In genomic region chr3:152328841-152329240, GRCh38 we compare ENCODE assay signal across 3 cellular contexts.
A peak's percentile ranks its signal among the peaks of the same experiment; 100 is the strongest.
TF ChIP-seq lines count a peak whose summit lies in the region.

No MANE protein-coding gene starts in this region.

TF ChIP-seq in A549, 52 proteins besides CTCF, POLR2A, EP300 and RAD21 (continued from another document):
- peak; percentile 56; the same call in 1 of the 3 replicates for TF ChIP-seq BCL3 (IDR thresholded peaks at IDR 0.05)
- TF ChIP-seq HDAC2 (IDR thresholded peaks at IDR 0.05), result no peak
- peak; percentile 66 for TF ChIP-seq FOSL2 (IDR thresholded peaks at IDR 0.05)
- TF ChIP-seq FOSL2 (CRISPR knock-in tag; IDR thresholded peaks at IDR 0.05), result peak; percentile 95
- TF ChIP-seq SREBF2 (IDR thresholded peaks at IDR 0.05), result no peak
- TF ChIP-seq FOXS1 (CRISPR knock-in tag; IDR thresholded peaks at IDR 0.05), result peak; percentile 70; the same call in 1 of the 2 replicates
- TF ChIP-seq JUN (IDR thresholded peaks at IDR 0.05), result peak in 1 of 2 experiments; percentile 58; a peak in 1 of 5 replicates
- no peak; the same call in 2 of the 3 replicates for TF ChIP-seq SMC3 (IDR thresholded peaks at IDR 0.05)
- TF ChIP-seq EHMT2 (IDR thresholded peaks at IDR 0.05; ENCODE audit: low read depth), result no peak

TF ChIP-seq in K562, 482 proteins besides CTCF, POLR2A, EP300 and RAD21 (continued from another document and continues in another):
- no peak for TF ChIP-seq ZBTB7A (IDR thresholded peaks at IDR 0.05; ENCODE audit: borderline replicate concordance, control insufficient read depth, low read depth, low read length)
- TF ChIP-seq CEBPB (tag; IDR thresholded peaks at IDR 0.05), result 0 out of 2 replicates have a peak, but pooled peaks have one; percentile 24
- TF ChIP-seq, protein P1, sequence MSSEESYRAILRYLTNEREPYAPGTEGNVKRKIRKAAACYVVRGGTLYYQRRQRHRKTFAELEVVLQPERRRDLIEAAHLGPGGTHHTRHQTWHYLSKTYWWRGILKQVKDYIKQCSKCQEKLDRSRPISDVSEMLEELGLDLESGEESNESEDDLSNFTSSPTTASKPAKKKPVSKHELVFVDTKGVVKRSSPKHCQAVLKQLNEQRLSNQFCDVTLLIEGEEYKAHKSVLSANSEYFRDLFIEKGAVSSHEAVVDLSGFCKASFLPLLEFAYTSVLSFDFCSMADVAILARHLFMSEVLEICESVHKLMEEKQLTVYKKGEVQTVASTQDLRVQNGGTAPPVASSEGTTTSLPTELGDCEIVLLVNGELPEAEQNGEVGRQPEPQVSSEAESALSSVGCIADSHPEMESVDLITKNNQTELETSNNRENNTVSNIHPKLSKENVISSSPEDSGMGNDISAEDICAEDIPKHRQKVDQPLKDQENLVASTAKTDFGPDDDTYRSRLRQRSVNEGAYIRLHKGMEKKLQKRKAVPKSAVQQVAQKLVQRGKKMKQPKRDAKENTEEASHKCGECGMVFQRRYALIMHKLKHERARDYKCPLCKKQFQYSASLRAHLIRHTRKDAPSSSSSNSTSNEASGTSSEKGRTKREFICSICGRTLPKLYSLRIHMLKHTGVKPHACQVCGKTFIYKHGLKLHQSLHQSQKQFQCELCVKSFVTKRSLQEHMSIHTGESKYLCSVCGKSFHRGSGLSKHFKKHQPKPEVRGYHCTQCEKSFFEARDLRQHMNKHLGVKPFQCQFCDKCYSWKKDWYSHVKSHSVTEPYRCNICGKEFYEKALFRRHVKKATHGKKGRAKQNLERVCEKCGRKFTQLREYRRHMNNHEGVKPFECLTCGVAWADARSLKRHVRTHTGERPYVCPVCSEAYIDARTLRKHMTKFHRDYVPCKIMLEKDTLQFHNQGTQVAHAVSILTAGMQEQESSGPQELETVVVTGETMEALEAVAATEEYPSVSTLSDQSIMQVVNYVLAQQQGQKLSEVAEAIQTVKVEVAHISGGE (CRISPR knock-in tag; IDR thresholded peaks at IDR 0.05), result no peak
- 0 out of 2 replicates have a peak, but pooled peaks have one; percentile 4 for TF ChIP-seq RFX1 (IDR thresholded peaks at IDR 0.05)
- TF ChIP-seq, protein P2, sequence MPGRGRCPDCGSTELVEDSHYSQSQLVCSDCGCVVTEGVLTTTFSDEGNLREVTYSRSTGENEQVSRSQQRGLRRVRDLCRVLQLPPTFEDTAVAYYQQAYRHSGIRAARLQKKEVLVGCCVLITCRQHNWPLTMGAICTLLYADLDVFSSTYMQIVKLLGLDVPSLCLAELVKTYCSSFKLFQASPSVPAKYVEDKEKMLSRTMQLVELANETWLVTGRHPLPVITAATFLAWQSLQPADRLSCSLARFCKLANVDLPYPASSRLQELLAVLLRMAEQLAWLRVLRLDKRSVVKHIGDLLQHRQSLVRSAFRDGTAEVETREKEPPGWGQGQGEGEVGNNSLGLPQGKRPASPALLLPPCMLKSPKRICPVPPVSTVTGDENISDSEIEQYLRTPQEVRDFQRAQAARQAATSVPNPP (IDR thresholded peaks at IDR 0.05; ENCODE audit: borderline replicate concordance, insufficient read depth, insufficient read length), result no peak
- TF ChIP-seq FOSL1 (tag; conservative IDR thresholded peaks at IDR 0.05), result peak; percentile 81
- TF ChIP-seq CC2D1A (IDR thresholded peaks at IDR 0.05), result peak; percentile 47; the same call in 1 of the 2 replicates
- no peak for TF ChIP-seq SRF (CRISPR knock-in tag; IDR thresholded peaks at IDR 0.05)
- TF ChIP-seq MEF2D (tag; conservative IDR thresholded peaks at IDR 0.05; ENCODE audit: low read depth), result no peak
- peak; percentile 56; the same call in 1 of the 2 replicates for TF ChIP-seq ARID1B (IDR thresholded peaks at IDR 0.05)
- no peak for TF ChIP-seq ZNF518B (CRISPR knock-in tag; IDR thresholded peaks at IDR 0.05)

TF ChIP-seq in liver, 16 proteins besides CTCF, POLR2A, EP300 and RAD21 (continued from another document):
- TF ChIP-seq REST (IDR thresholded peaks at IDR 0.05) (peak; percentile 43), YY1 (IDR thresholded peaks at IDR 0.05) (peak; percentile 13), RXRA (IDR thresholded peaks at IDR 0.05) (peak in 1 of 2 donors; percentile 11), EGR1 (IDR thresholded peaks at IDR 0.05; ENCODE audit: low read depth in 2 of 2) (peak in 1 of 2 donors; percentile 81), JUND (IDR thresholded peaks at IDR 0.05) (peak; percentile 75 to 96), HNF4A (conservative IDR thresholded peaks at IDR 0.05) (peak; percentile 18 to 20), NR2F2 (IDR thresholded peaks at IDR 0.05) (no peak), FOXA1 (IDR thresholded peaks at IDR 0.05) (no peak), MAX (IDR thresholded peaks at IDR 0.05) (no peak)
